Comparison of ENCODE assay signal across 22 cellular contexts in the genomic region with DNA sequence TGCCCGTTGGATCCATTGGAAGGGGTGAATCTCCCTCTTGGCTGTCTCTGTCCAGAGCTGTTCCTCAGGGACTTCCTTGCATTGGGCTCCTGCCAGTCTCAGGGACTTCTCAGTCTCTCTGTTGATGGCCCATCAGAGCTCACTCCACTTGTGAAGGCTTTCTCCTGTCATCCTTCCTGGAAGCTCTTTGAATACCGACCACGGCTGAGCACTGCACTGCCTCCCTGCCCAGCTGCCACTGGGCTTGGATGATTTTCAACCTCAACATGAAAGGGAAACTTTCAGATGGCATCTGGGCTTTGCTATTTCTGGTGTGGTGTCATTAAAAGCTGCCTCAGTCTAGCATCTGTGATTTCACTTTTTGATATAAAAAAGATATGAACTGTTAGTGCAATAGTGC.
"Had no signal": no experiment of that assay in that cellular context is flagged by ENCODE, and none has a peak within 500 bp of the region (broad histone marks: within the 10 kb centered on the region; RNA-seq: fewer than 3 reads in every experiment).

No MANE protein-coding gene starts in this region.

- H3K9me3 ChIP-seq: lower lobe of right lung, prostate gland, sigmoid colon, testis, tibial artery had no signal

- H3K27ac ChIP-seq: dorsolateral prefrontal cortex, lower lobe of right lung, prostate gland, sigmoid colon, skin epidermis, spleen, testis, tibial artery had no signal

- DNase-seq: effector CD4-positive, alpha-beta T cell; hypothalamus; immature natural killer cell; islet precursor cell; kidney glomerular epithelial cell; left ventricle myocardium superior; lower lobe of right lung; naive thymus-derived CD4-positive, alpha-beta T cell; nephron progenitor cell; nucleus accumbens; right cardiac atrium; sigmoid colon; spleen; stimulated activated CD4-positive, alpha-beta T cell treated with anti-CD3 and anti-CD28 coated beads, Interleukin-4, amount 100 ng/mL, for 4 hours; stimulated activated naive CD8-positive, alpha-beta T cell treated with anti-CD3 and anti-CD28 coated beads, Interleukin-15, Interleukin-2, amounts not matched to agents 100 U/mL and 50 U/mL, for 24 hours; substantia nigra; testis; tibial artery had no signal

- ATAC-seq: left ventricle myocardium superior; lower lobe of right lung; naive thymus-derived CD4-positive, alpha-beta T cell; right cardiac atrium; stimulated activated memory B cell treated with anti-CD40 and anti-IgM and Interleukin-4, amounts not matched to agents 10 μg/mL and 1 μg/mL and 100 μg/mL, for 72 hours; stimulated activated naive CD8-positive, alpha-beta T cell treated with anti-CD3 and anti-CD28 coated beads, Interleukin-15, Interleukin-2, amounts not matched to agents 100 U/mL and 50 U/mL, for 24 hours had no signal

- H3K36me3 ChIP-seq: lower lobe of right lung, prostate gland, sigmoid colon, spleen, tibial artery had no signal

- H3K4me3 ChIP-seq: dorsolateral prefrontal cortex, lower lobe of right lung, prostate gland, sigmoid colon, skin epidermis, spleen, testis, tibial artery had no signal

- H3K27me3 ChIP-seq: sigmoid colon, testis had no signal

- H3K4me1 ChIP-seq: prostate gland, sigmoid colon, spleen, testis, tibial artery had no signal
